8 cellular contexts compared by ENCODE assay signal in genomic region chr18:23487738-23488625, GRCh38. TPM values are rescaled to one million over a fixed set of nuclear protein-coding genes. Genes with fewer than 3 reads are reported as not detected.
DNase-seq lines count a peak whose midpoint lies in the region; ATAC-seq and TF ChIP-seq lines count a peak whose summit lies in the region.

No MANE protein-coding gene starts in this region.

- no peaks in the 10 kb centered on the region for H3K27me3 ChIP-seq in CD8-positive, alpha-beta T cell (ENCODE audit: insufficient read depth, low read length)
- H3K27me3 ChIP-seq in layer of hippocampus (ENCODE audit: control insufficient read depth, insufficient read depth, low read length) (no peaks in the 10 kb centered on the region), suprapubic skin (no peaks in the 10 kb centered on the region)

- peak overlapping the region; percentile 76 for H3K4me3 Mint-ChIP-seq in CD8-positive, alpha-beta T cell

- TF ChIP-seq EP300 in suprapubic skin (IDR thresholded peaks at IDR 0.05), result no peak

- H3K9me3 ChIP-seq in CD8-positive, alpha-beta T cell (ENCODE audit: low read length), result no peaks in the 10 kb centered on the region
- H3K9me3 ChIP-seq in suprapubic skin, result no peaks in the 10 kb centered on the region

- POLR2A ChIA-PET in CD8-positive, alpha-beta T cell (lab: Charles Lee), result interaction anchor here (0.6 to 1.3 kb wide), 3 partner anchors 15 to 35 kb away, joined by 3 to 7 read pairs (median 4); partner anchors contain the start of gene RIOK3

- CTCF ChIA-PET in CD8-positive, alpha-beta T cell (lab: Charles Lee), result interaction anchor here (1.4 to 2.1 kb wide), 4 partner anchors 10 to 99 kb away, joined by 3 to 18 read pairs (median 3); no protein-coding TSS in a partner anchor

- no peak for TF ChIP-seq POLR2A in suprapubic skin (IDR thresholded peaks at IDR 0.05)

- peaks cover 12% of the 10 kb centered on the region for H3K4me1 ChIP-seq in CD8-positive, alpha-beta T cell (ENCODE audit: insufficient read depth, low read length)
- H3K4me1 ChIP-seq in suprapubic skin, result peaks cover 12% of the 10 kb centered on the region

- H3K4me3 ChIP-seq in CD8-positive, alpha-beta T cell (ENCODE audit: low read depth, low read length), result peak overlapping the region; percentile 24
- peak overlapping the region; percentile 5 for H3K4me3 ChIP-seq in suprapubic skin

- TF ChIP-seq CTCF in CD8-positive, alpha-beta T cell (IDR thresholded peaks at IDR 0.05), result no peak
- TF ChIP-seq CTCF in suprapubic skin (IDR thresholded peaks at IDR 0.05), result no peak

- peaks cover 5% of the 10 kb centered on the region for H3K36me3 Mint-ChIP-seq in CD8-positive, alpha-beta T cell

- peak; percentile 73 for ATAC-seq in CD8-positive, alpha-beta T cell
- ATAC-seq in GM19467 (IDR thresholded peaks at IDR 0.05; ENCODE audit: unreplicated experiment), result peak; percentile 66
- ATAC-seq in HG03575 (IDR thresholded peaks at IDR 0.05; ENCODE audit: extremely low read depth, insufficient number of reproducible peaks, low FRiP score, unreplicated experiment), result peak; percentile 62

- no peaks in the 10 kb centered on the region for H3K36me3 ChIP-seq in CD8-positive, alpha-beta T cell (ENCODE audit: insufficient read depth, low read length)
- H3K36me3 ChIP-seq in suprapubic skin, result peaks cover 4% of the 10 kb centered on the region

- H3K27ac Mint-ChIP-seq in CD8-positive, alpha-beta T cell, result peak overlapping the region; percentile 77

- H3K27ac ChIP-seq in CD8-positive, alpha-beta T cell (ENCODE audit: low read depth, low read length), result peak overlapping the region; percentile 31
- H3K27ac ChIP-seq in layer of hippocampus (ENCODE audit: low read depth, low read length), result peak overlapping the region; percentile 40
- H3K27ac ChIP-seq in suprapubic skin, result no peak overlapping the region

- H3K4me1 Mint-ChIP-seq in CD8-positive, alpha-beta T cell (ENCODE audit: low read depth), result peaks cover 15% of the 10 kb centered on the region

- 72% methylated on average over 15 of the region's 15 CpGs for WGBS in suprapubic skin

- DNase-seq in CD8-positive, alpha-beta T cell, result peak in 6 of 7 experiments; percentile 26 to 59 (median 47)
- DNase-seq in activated T-cell treated with anti-CD3 and anti-CD28 coated beads for 24 hours (ENCODE audit: low read depth), result peak; percentile 34
- no peak for DNase-seq in suprapubic skin (ENCODE audit: low spot score in 2 of 2)
- DNase-seq in NCI-H2029 (lab: John Stamatoyannopoulos, UW), result no peak
- DNase-seq in COLO668 (lab: John Stamatoyannopoulos, UW; ENCODE audit: unreplicated experiment), result no peak

- H3K9me3 Mint-ChIP-seq in CD8-positive, alpha-beta T cell, result no peaks in the 10 kb centered on the region

- no peaks in the 10 kb centered on the region for H3K27me3 Mint-ChIP-seq in CD8-positive, alpha-beta T cell (ENCODE audit: low read depth)

- intact Hi-C loops in CD8-positive, alpha-beta T cell (cut with DNase I, micrococcal nuclease), result no loop called here

RNA-seq across cellular contexts. Expression of gene RMC1, which starts 15.3 kb away (rescaled TPM):
- total RNA-seq in CD8-positive, alpha-beta T cell, result 10 to 100 TPM; 59.8 to 62.2 TPM
- total RNA-seq in suprapubic skin, result 10 to 100 TPM; 18.7 to 26.4 (median 23.0) TPM

RNA-seq across cellular contexts. Expression of gene RIOK3, which starts 34.9 kb away (rescaled TPM):
- 100 to 1,000 TPM; 159 to 185 TPM for total RNA-seq in CD8-positive, alpha-beta T cell
- 100 to 1,000 TPM in 2 of 4 donors, 10 to 100 TPM in 2; 85.4 to 219 (median 97.0) TPM for total RNA-seq in suprapubic skin

Comparison
In these comparisons a context has a peak if more than half of its experiments do, and no peak if none do; other contexts are left out.
1. DNase-seq: peak in CD8-positive, alpha-beta T cell (6 of 7) and activated T-cell treated with anti-CD3 and anti-CD28 coated beads for 24 hours (single experiment); none in suprapubic skin (0 of 2), NCI-H2029 (single experiment) and COLO668 (single experiment).
2. Peak in every context shown above with its lines, with median percentiles within 50 percentile points of each other: ATAC-seq.